In genomic region chr11:74950374-74950969, GRCh38 we compare ENCODE assay signal across 8 cellular contexts. TPM values are rescaled to one million over a fixed set of nuclear protein-coding genes. Genes with fewer than 3 reads are reported as not detected.
DNase-seq lines count a peak whose midpoint lies in the region; ATAC-seq and TF ChIP-seq lines count a peak whose summit lies in the region.

No MANE protein-coding gene starts in this region.

- H3K27me3 Mint-ChIP-seq in activated CD4-positive, alpha-beta T cell treated with anti-CD3 and anti-CD28 coated beads for 36 hours: no peaks in the 10 kb centered on the region
- H3K27me3 Mint-ChIP-seq in activated CD8-positive, alpha-beta T cell treated with anti-CD3 and anti-CD28 coated beads for 36 hours: no peaks in the 10 kb centered on the region

- no peaks in the 10 kb centered on the region for H3K9me3 ChIP-seq in iPS-20b (ENCODE audit: insufficient read depth, low read depth, low read length)
- H3K9me3 ChIP-seq in suprapubic skin: no peaks in the 10 kb centered on the region

- TF ChIP-seq CTCF in activated CD8-positive, alpha-beta T cell treated with anti-CD3 and anti-CD28 coated beads for 36 hours (IDR thresholded peaks at IDR 0.05): no peak
- TF ChIP-seq CTCF in suprapubic skin (IDR thresholded peaks at IDR 0.05): no peak

- H3K4me1 Mint-ChIP-seq in activated CD4-positive, alpha-beta T cell treated with anti-CD3 and anti-CD28 coated beads for 36 hours: peaks cover 48% of the 10 kb centered on the region
- peaks cover 50% of the 10 kb centered on the region for H3K4me1 Mint-ChIP-seq in activated CD8-positive, alpha-beta T cell treated with anti-CD3 and anti-CD28 coated beads for 36 hours (ENCODE audit: low read depth)

- peaks cover 23% of the 10 kb centered on the region for H3K36me3 Mint-ChIP-seq in activated CD4-positive, alpha-beta T cell treated with anti-CD3 and anti-CD28 coated beads for 36 hours (ENCODE audit: low read depth)
- peaks cover 30% of the 10 kb centered on the region for H3K36me3 Mint-ChIP-seq in activated CD8-positive, alpha-beta T cell treated with anti-CD3 and anti-CD28 coated beads for 36 hours (ENCODE audit: low read depth)

- H3K27ac ChIP-seq in iPS-20b (ENCODE audit: low read length): no peak overlapping the region
- H3K27ac ChIP-seq in suprapubic skin: no peak overlapping the region

- TF ChIP-seq POLR2A in suprapubic skin (IDR thresholded peaks at IDR 0.05): no peak

- ATAC-seq in activated CD4-positive, alpha-beta T cell treated with anti-CD3 and anti-CD28 coated beads for 36 hours: no peak
- no peak for ATAC-seq in activated CD8-positive, alpha-beta T cell treated with anti-CD3 and anti-CD28 coated beads for 36 hours
- no peak for ATAC-seq in HG03097 (IDR thresholded peaks at IDR 0.05; ENCODE audit: low FRiP score, unreplicated experiment)
- no peak for ATAC-seq in HG02678 (IDR thresholded peaks at IDR 0.05; ENCODE audit: unreplicated experiment)

- H3K4me3 ChIP-seq in iPS-20b (ENCODE audit: low read length): peak overlapping the region; percentile 98
- peak overlapping the region; percentile 89 for H3K4me3 ChIP-seq in suprapubic skin

- H3K9ac ChIP-seq in iPS-20b (ENCODE audit: low read depth, low read length): peak overlapping the region; percentile 97; the same call in 1 of the 2 replicates

- H3K4me1 ChIP-seq in iPS-20b (ENCODE audit: insufficient read depth, low read length) (peaks cover 3% of the 10 kb centered on the region; the same call in 1 of the 2 replicates), suprapubic skin (peaks cover 43% of the 10 kb centered on the region)

- H3K27me3 ChIP-seq in iPS-20b (ENCODE audit: insufficient read depth, low read length): no peaks in the 10 kb centered on the region
- H3K27me3 ChIP-seq in suprapubic skin: no peaks in the 10 kb centered on the region

- POLR2A ChIA-PET in activated CD4-positive, alpha-beta T cell treated with anti-CD3 and anti-CD28 coated beads for 36 hours (lab: Charles Lee): no interaction called here
- POLR2A ChIA-PET in activated CD8-positive, alpha-beta T cell treated with anti-CD3 and anti-CD28 coated beads for 36 hours (lab: Charles Lee): interaction anchor here (0.9 to 1.1 kb wide), 3 partner anchors 9 to 284 kb away, joined by 3 read pairs; no protein-coding TSS in a partner anchor

- 84% methylated on average over 2 of the region's 2 CpGs for WGBS in suprapubic skin

- H3K27ac Mint-ChIP-seq in activated CD4-positive, alpha-beta T cell treated with anti-CD3 and anti-CD28 coated beads for 36 hours: peak overlapping the region; percentile 97
- H3K27ac Mint-ChIP-seq in activated CD8-positive, alpha-beta T cell treated with anti-CD3 and anti-CD28 coated beads for 36 hours: peak overlapping the region; percentile 95

- TF ChIP-seq EP300 in suprapubic skin (IDR thresholded peaks at IDR 0.05): no peak

- CTCF ChIA-PET in activated CD4-positive, alpha-beta T cell treated with anti-CD3 and anti-CD28 coated beads for 36 hours (lab: Charles Lee): no interaction called here
- CTCF ChIA-PET in activated CD8-positive, alpha-beta T cell treated with anti-CD3 and anti-CD28 coated beads for 36 hours (lab: Charles Lee): interaction anchor here (1.0 to 3.8 kb wide), 2 partner anchors 15 to 21 kb away, joined by 3 to 17 read pairs; no protein-coding TSS in a partner anchor

- H3K36me3 ChIP-seq in iPS-20b (ENCODE audit: insufficient read depth, low read depth, low read length) (peaks cover 11% of the 10 kb centered on the region), suprapubic skin (peaks cover 4% of the 10 kb centered on the region)

- peak overlapping the region; percentile 96 for H3K4me3 Mint-ChIP-seq in activated CD4-positive, alpha-beta T cell treated with anti-CD3 and anti-CD28 coated beads for 36 hours
- H3K4me3 Mint-ChIP-seq in activated CD8-positive, alpha-beta T cell treated with anti-CD3 and anti-CD28 coated beads for 36 hours: peak overlapping the region; percentile 99

- H3K9me3 Mint-ChIP-seq in activated CD4-positive, alpha-beta T cell treated with anti-CD3 and anti-CD28 coated beads for 36 hours (ENCODE audit: low read depth): no peaks in the 10 kb centered on the region
- no peaks in the 10 kb centered on the region for H3K9me3 Mint-ChIP-seq in activated CD8-positive, alpha-beta T cell treated with anti-CD3 and anti-CD28 coated beads for 36 hours

- intact Hi-C loops in activated CD4-positive, alpha-beta T cell treated with anti-CD3 and anti-CD28 coated beads for 36 hours (cut with DNase I, micrococcal nuclease): no loop called here
- intact Hi-C loops in activated CD8-positive, alpha-beta T cell treated with anti-CD3 and anti-CD28 coated beads for 36 hours (cut with micrococcal nuclease): no loop called here

- DNase-seq in activated CD4-positive, alpha-beta T cell treated with anti-CD3 and anti-CD28 coated beads for 36 hours: no peak
- no peak for DNase-seq in activated CD4-positive, alpha-beta T cell treated with anti-CD3 and anti-CD28 coated beads, Interleukin-2, amount 50 U/mL, for 1 hour
- no peak for DNase-seq in activated CD8-positive, alpha-beta T cell treated with anti-CD3 and anti-CD28 coated beads for 36 hours
- DNase-seq in suprapubic skin (ENCODE audit: low spot score in 2 of 2): no peak
- DNase-seq in KG1 (lab: John Stamatoyannopoulos, UW): no peak

RNA-seq across cellular contexts. Expression of gene SPCS2, which starts 1.4 kb away (rescaled TPM):
- 100 to 1,000 TPM; 124 to 131 TPM for total RNA-seq in activated CD4-positive, alpha-beta T cell treated with anti-CD3 and anti-CD28 coated beads for 36 hours
- 100 to 1,000 TPM in 1 of 2 experiments, 10 to 100 TPM in 1; 99.3 to 117 TPM for total RNA-seq in activated CD8-positive, alpha-beta T cell treated with anti-CD3 and anti-CD28 coated beads for 36 hours
- total RNA-seq in suprapubic skin: 10 to 100 TPM; 16.3 to 34.5 (median 20.1) TPM

RNA-seq across cellular contexts. Expression of gene XRRA1, which starts 1.6 kb away (rescaled TPM):
- 10 to 100 TPM in 1 of 2 experiments, 1 to 10 TPM in 1; 7.8 to 11.9 TPM for total RNA-seq in activated CD4-positive, alpha-beta T cell treated with anti-CD3 and anti-CD28 coated beads for 36 hours
- 10 to 100 TPM; 19.0 to 19.3 TPM for total RNA-seq in activated CD8-positive, alpha-beta T cell treated with anti-CD3 and anti-CD28 coated beads for 36 hours
- total RNA-seq in suprapubic skin: 10 to 100 TPM; 10.5 to 17.4 (median 13.7) TPM

RNA-seq across cellular contexts. Expression of gene NEU3, which starts 38.3 kb away (rescaled TPM):
- total RNA-seq in activated CD4-positive, alpha-beta T cell treated with anti-CD3 and anti-CD28 coated beads for 36 hours: 10 to 100 TPM; 12.0 to 13.9 TPM
- 10 to 100 TPM; 18.6 to 19.4 TPM for total RNA-seq in activated CD8-positive, alpha-beta T cell treated with anti-CD3 and anti-CD28 coated beads for 36 hours
- total RNA-seq in suprapubic skin: 10 to 100 TPM in 3 of 4 donors, 1 to 10 TPM in 1; 8.0 to 19.4 (median 12.6) TPM
